22 cellular contexts compared by ENCODE assay signal in the genomic region with DNA sequence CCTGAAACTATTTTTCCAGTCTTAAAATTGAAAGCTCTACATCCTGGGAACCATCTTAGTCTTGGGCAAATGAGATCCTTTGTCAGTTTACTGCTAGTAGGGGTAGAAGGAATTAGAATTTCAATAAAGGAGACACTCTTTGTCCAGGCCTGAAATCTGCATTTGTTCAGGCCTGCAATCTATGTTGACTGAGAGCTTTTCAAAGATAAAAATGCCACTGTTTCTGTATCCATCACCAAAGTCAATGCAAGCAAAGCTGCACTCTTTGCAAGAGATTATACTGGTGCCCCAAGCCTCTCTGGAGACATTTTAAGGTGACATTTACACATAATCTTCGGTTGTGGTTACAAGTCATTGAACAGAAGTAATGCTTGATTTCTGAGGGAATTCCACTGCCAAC.
DNase-seq lines count a peak whose midpoint lies in the region; ATAC-seq, FAIRE-seq and TF ChIP-seq lines count a peak whose summit lies in the region.
"Had no signal": no experiment of that assay in that cellular context is flagged by ENCODE, and none has a peak within 500 bp of the region (broad histone marks: within the 10 kb centered on the region; RNA-seq: fewer than 3 reads in every experiment).

No MANE protein-coding gene starts in this region.

- no peak for TF ChIP-seq RAD21 in H1 (IDR thresholded peaks at IDR 0.05 in 1 of 2, conservative IDR thresholded peaks at IDR 0.05 in 1 of 2; ENCODE audit: low read depth in 2 of 2, low read length in 2 of 2)

- DNase-seq in H1 (ENCODE audit: low read depth in 1 of 2, low spot score in 2 of 2) (no peak), H54 (ENCODE audit: insufficient read length, low spot score) (no peak), NCI-H1105 (lab: John Stamatoyannopoulos, UW) (no peak)
- DNase-seq: ACHN; BE2C; C1 segment of cervical spinal cord; Caco-2; CD4-positive, CD25-positive, alpha-beta regulatory T cell; GOT3; HFFc6; KG1 had no signal

- no peak overlapping the region for H3K23ac ChIP-seq in H1 (ENCODE audit: insufficient read length)

- peak overlapping the region; percentile 86 for H2AFZ ChIP-seq in H1 (ENCODE audit: low read length)
- peak overlapping the region; percentile 46 for H2AFZ ChIP-seq in neuron (ENCODE audit: low read depth, low read length)

- TF ChIP-seq POLR2A in H1 (IDR thresholded peaks at IDR 0.05; ENCODE audit: control extremely low read depth in 1 of 2, low read depth in 2 of 2, low read length in 2 of 2) (no peak), H54 (IDR thresholded peaks at IDR 0.05; ENCODE audit: low read depth, low read length) (no peak)

- H3K27ac ChIP-seq in HUES64 (ENCODE audit: low read depth, low read length) = peak overlapping the region; percentile 24; the same call in 1 of the 2 replicates
- H3K27ac ChIP-seq in H1 (ENCODE audit: low read depth, low read length) = no peak overlapping the region

- no peak overlapping the region for H2BK120ac ChIP-seq in H1 (replicated peaks; ENCODE audit: low read depth, low read length)

- no peaks in the 10 kb centered on the region for H3K79me1 ChIP-seq in H1 (ENCODE audit: low read depth, low read length)

- H3K79me2 ChIP-seq in H1 (ENCODE audit: control insufficient read depth in 1 of 2, insufficient read depth in 2 of 2, low read length in 2 of 2) = no peaks in the 10 kb centered on the region

- no peak overlapping the region for H2BK5ac ChIP-seq in H1 (ENCODE audit: low read depth, low read length)

- no peak overlapping the region for H3K9ac ChIP-seq in HUES64 (ENCODE audit: low read depth, low read length)
- no peak overlapping the region for H3K9ac ChIP-seq in H1 (replicated peaks in 1 of 4; ENCODE audit: extremely low read depth in 1 of 4, low read depth in 3 of 4, low read length in 3 of 4)

- H3K4me3 ChIP-seq in HUES64 (ENCODE audit: low read length) = no peak overlapping the region
- no peak overlapping the region for H3K4me3 ChIP-seq in H1 (ENCODE audit: extremely low read depth in 1 of 4, insufficient read depth in 2 of 4, low read depth in 3 of 4, low read length in 4 of 4)
- H3K4me3 ChIP-seq in neuron (ENCODE audit: low read length) = no peak overlapping the region

- H3K14ac ChIP-seq in H1 (ENCODE audit: insufficient read length) = no peak overlapping the region

- TF ChIP-seq CTCF in H1 (IDR thresholded peaks at IDR 0.05; ENCODE audit: control extremely low read depth in 1 of 3, insufficient read depth in 1 of 3, low read depth in 1 of 3, low read length in 3 of 3) = no peak

- H3K4me2 ChIP-seq in H1 (ENCODE audit: insufficient read depth in 1 of 2, low read depth in 2 of 2, low read length in 2 of 2) = peak overlapping the region in 1 of 2 experiments; percentile 38; a peak in 1 of 4 replicates

- no peak overlapping the region for H3K56ac ChIP-seq in H1 (replicated peaks; ENCODE audit: insufficient read length, low read depth, low read length)

- no peak overlapping the region for H3K4ac ChIP-seq in H1 (replicated peaks; ENCODE audit: insufficient read length, low read depth, low read length)

- FAIRE-seq in H1 (lab: Jason Lieb, UNC) (peak; percentile 24), H54 (lab: Jason Lieb, UNC) (no peak)
- FAIRE-seq: A204.1, D721Med, G401.6, GM12891, GM19239, HepG2, HTR-8/SVneo had no signal

- no peak overlapping the region for H4K5ac ChIP-seq in H1 (ENCODE audit: insufficient read length, low read depth, low read length)

- 89% methylated on average over 1 of the region's 1 CpG for WGBS in HUES64
- 80% methylated on average over 1 of the region's 1 CpG; no CpG with 5 or more reads in 1 of the 2 experiments for WGBS in H1 (ENCODE audit: extremely low coverage in 1 of 2, insufficient coverage in 1 of 2, insufficient read length in 1 of 2, insufficient replicate concordance in 2 of 2, low coverage in 1 of 2, low lambda C conversion rate in 2 of 2, missing lambda C conversion rate in 1 of 2), 2 experiments

- H3K18ac ChIP-seq in H1 (ENCODE audit: extremely low read depth, low read length) = no peak overlapping the region

- no peak overlapping the region for H2BK15ac ChIP-seq in H1 (ENCODE audit: low read length)

- H3K9me3 ChIP-seq in HUES64 (ENCODE audit: insufficient read depth, low read depth, low read length) (no peaks in the 10 kb centered on the region), H1 (ENCODE audit: insufficient read depth in 2 of 2, low read depth in 1 of 2, low read length in 1 of 2) (no peaks in the 10 kb centered on the region), neuron (ENCODE audit: low read length) (no peaks in the 10 kb centered on the region)
- H3K9me3 ChIP-seq: BE2C, Caco-2 had no signal

- H4K8ac ChIP-seq in H1 (ENCODE audit: extremely low read depth, insufficient read depth, low read length) = no peak overlapping the region

- ATAC-seq in GM19463 (IDR thresholded peaks at IDR 0.05; ENCODE audit: unreplicated experiment) = no peak
- ATAC-seq: HCT116, HepG2 had no signal

- H3K36me3 ChIP-seq in HUES64 (ENCODE audit: insufficient read depth, low read length) (no peaks in the 10 kb centered on the region), H1 (ENCODE audit: control insufficient read depth in 2 of 4, insufficient read depth in 4 of 4, low read length in 3 of 4) (no peaks in the 10 kb centered on the region), neuron (ENCODE audit: insufficient read depth, low read length) (no peaks in the 10 kb centered on the region)
- H3K36me3 ChIP-seq: BE2C had no signal

- H3K23me2 ChIP-seq in H1 (ENCODE audit: low read depth, low read length) = no peaks in the 10 kb centered on the region

- no peaks in the 10 kb centered on the region for H3K27me3 ChIP-seq in HUES64 (ENCODE audit: insufficient read depth, low read length)
- H3K27me3 ChIP-seq in H1 (replicated peaks in 1 of 4; ENCODE audit: control insufficient read depth in 3 of 4, extremely low read depth in 1 of 4, insufficient read depth in 3 of 4, low read length in 3 of 4) = no peaks in the 10 kb centered on the region
- no peaks in the 10 kb centered on the region for H3K27me3 ChIP-seq in neuron (ENCODE audit: insufficient read depth, low read length)
- H3K27me3 ChIP-seq: BE2C had no signal

- no peak overlapping the region for H2BK20ac ChIP-seq in H1 (ENCODE audit: low read length)

- H4K20me1 ChIP-seq in H1 (replicated peaks in 1 of 2; ENCODE audit: control insufficient read depth in 1 of 2, insufficient read depth in 2 of 2, low read length in 2 of 2) = no peaks in the 10 kb centered on the region

- CTCF ChIA-PET in H1 (lab: Charles Lee; ENCODE audit: partially characterized antibody) = interaction anchor here (0.9 to 1.5 kb wide), 4 partner anchors 16 to 72 kb away, joined by 3 to 5 read pairs (median 4); no protein-coding TSS in a partner anchor

- H3K4me1 ChIP-seq in HUES64 (ENCODE audit: insufficient read depth, low read length) (peaks cover 14% of the 10 kb centered on the region), H1 (replicated peaks in 1 of 4; ENCODE audit: control insufficient read depth in 3 of 4, insufficient read depth in 4 of 4, low read length in 3 of 4) (peaks cover 0 to 4% (median 2%) of the 10 kb centered on the region in 4 experiments; a peak in 1 of 7 replicates), neuron (ENCODE audit: insufficient read depth, low read length) (no peaks in the 10 kb centered on the region)
- H3K4me1 ChIP-seq: BE2C, Caco-2 had no signal

- no peak overlapping the region for H2AK5ac ChIP-seq in H1 (ENCODE audit: low read depth, low read length)

- no peak for TF ChIP-seq EP300 in H1 (IDR thresholded peaks at IDR 0.05; ENCODE audit: borderline replicate concordance in 1 of 2, low read depth in 2 of 2, low read length in 2 of 2)

- no peak overlapping the region for H2BK12ac ChIP-seq in H1 (ENCODE audit: low read depth, low read length)

- no peak overlapping the region for H4K91ac ChIP-seq in H1 (replicated peaks; ENCODE audit: insufficient read length, low read length)

- POLR2A ChIA-PET in H1 (lab: Charles Lee; ENCODE audit: partially characterized antibody) = no interaction called here

TF ChIP-seq in H1, 55 proteins besides CTCF, POLR2A, EP300 and RAD21:
- no peak for TF ChIP-seq POLR2AphosphoS5 (IDR thresholded peaks at IDR 0.05; ENCODE audit: low read depth, low read length)
- no peak for TF ChIP-seq YY1 (IDR thresholded peaks at IDR 0.05; ENCODE audit: low read depth, low read length)
- no peak for TF ChIP-seq RBBP5 (IDR thresholded peaks at IDR 0.05; ENCODE audit: borderline replicate concordance, low read depth, low read length)
- no peak for TF ChIP-seq SIRT6 (IDR thresholded peaks at IDR 0.05; ENCODE audit: low read length)
